ENCODE assay signal across 1 cellular context in the genomic region with DNA sequence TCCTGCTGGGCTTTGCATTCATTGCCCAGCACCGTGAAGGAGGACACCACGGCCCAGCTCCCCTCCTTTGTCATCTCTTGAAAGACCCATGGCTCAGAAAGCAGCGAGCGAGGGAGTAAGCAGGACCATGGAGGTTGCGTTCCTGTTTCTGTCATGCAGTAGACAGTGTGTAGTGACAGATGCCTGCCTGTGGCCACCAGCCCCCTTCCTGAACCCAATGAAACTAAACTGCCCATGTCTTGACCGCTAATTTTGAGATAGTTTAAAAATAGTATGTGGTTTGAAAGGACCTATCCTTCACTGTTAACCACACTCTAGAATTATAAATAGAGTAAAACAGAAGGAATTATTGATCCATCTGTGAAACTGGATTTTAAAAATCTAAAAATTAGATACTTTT.
TF ChIP-seq lines count a peak whose summit lies in the region.

No MANE protein-coding gene starts in this region.

TF ChIP-seq in K562, 482 proteins besides CTCF, POLR2A, EP300 and RAD21 (continued from another document):
- TF ChIP-seq ELK1 (CRISPR knock-in tag; IDR thresholded peaks at IDR 0.05) (no peak), FOXM1 (IDR thresholded peaks at IDR 0.05; ENCODE audit: low read depth) (no peak), FOXM1 (CRISPR knock-in tag; IDR thresholded peaks at IDR 0.05; ENCODE audit: low read depth) (no peak), ESRRA (IDR thresholded peaks at IDR 0.05; ENCODE audit: borderline replicate concordance, low read depth) (no peak)
